In the genomic region with DNA sequence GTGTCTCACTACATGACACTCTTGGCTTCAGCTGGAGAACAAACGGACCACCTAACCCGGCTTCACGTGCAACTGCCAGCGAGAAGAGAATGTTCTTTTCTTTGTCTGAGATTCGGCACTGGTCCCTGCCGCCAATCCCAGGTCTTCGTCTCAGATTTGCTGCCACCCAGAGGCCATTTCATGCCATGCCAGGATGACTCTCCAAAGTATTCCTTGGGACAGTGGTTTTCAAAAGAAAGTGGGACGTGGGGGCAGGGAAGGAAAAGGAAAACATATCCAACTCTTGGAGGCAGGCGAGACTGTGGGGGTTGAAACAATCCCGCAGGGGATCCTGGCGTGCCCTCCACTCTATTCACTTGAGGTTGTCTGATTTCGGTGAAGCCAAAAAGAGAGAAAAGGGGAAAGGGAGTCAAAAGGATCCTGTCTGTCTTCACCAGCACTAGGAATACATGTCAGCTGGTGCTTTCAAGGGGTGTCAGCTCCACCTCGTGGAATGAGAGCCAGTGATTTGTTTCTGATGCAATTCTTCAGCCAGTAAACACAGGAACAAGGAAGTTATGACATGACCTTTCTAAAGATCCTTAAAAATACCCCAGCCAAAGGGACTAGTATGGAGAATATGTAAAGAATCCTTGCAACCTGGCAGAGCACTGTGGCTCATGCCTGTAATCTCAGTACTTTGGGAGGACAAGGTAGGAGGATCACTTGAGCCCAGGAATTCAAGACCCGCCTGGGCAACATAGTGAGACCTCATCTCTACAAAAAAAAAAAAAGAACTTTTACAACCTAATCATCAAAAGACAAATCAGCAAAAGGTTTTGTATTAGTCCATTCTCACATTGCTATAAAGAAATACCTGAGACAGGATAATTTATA, we compare ENCODE assay signal across 8 cellular contexts. TPM values are rescaled to one million over a fixed set of nuclear protein-coding genes. Genes with fewer than 3 reads are reported as not detected.
A peak's percentile ranks its signal among the peaks of the same experiment; 100 is the strongest.
DNase-seq lines count a peak whose midpoint lies in the region; ATAC-seq, FAIRE-seq and TF ChIP-seq lines count a peak whose summit lies in the region.

No MANE protein-coding gene starts in this region.

- peak; percentile 82 for DNase-seq in DMS 273 (lab: John Stamatoyannopoulos, UW; ENCODE audit: unreplicated experiment)
- peak; percentile 71 for DNase-seq in HTR-8/SVneo (ENCODE audit: insufficient read length, low spot score)
- peak in 54 of 58 donors; percentile 7 to 78 (median 32) for DNase-seq in anterior cingulate cortex (lab: John Stamatoyannopoulos, UW)
- DNase-seq in hippocampal formation (lab: John Stamatoyannopoulos, UW), result peak; percentile 27 to 44
- peak; percentile 61 to 77 for DNase-seq in gastrocnemius medialis

- H4K20me1 ChIP-seq in OCI-LY1 (ENCODE audit: insufficient read depth, low read length), result no peaks in the 10 kb centered on the region

- H3K9ac ChIP-seq in OCI-LY1 (ENCODE audit: low read length), result no peak overlapping the region

- peaks cover 5% of the 10 kb centered on the region; the same call in 1 of the 2 replicates for H3K9me3 ChIP-seq in OCI-LY1 (ENCODE audit: low read length)
- H3K9me3 ChIP-seq in gastrocnemius medialis, result no peaks in the 10 kb centered on the region

- no peak overlapping the region for H3K27ac ChIP-seq in OCI-LY1 (ENCODE audit: low read depth, low read length, poor library complexity, severe bottlenecking)
- peak overlapping the region; percentile 67 to 75 (median 73) for H3K27ac ChIP-seq in gastrocnemius medialis

- no peaks in the 10 kb centered on the region for H3F3A ChIP-seq in OCI-LY1 (ENCODE audit: insufficient read depth, low read length)

- ATAC-seq in GM19438 (IDR thresholded peaks at IDR 0.05; ENCODE audit: low read depth, unreplicated experiment) (peak; percentile 85), gastrocnemius medialis (peak; percentile 86 to 90), HG03521 (IDR thresholded peaks at IDR 0.05; ENCODE audit: unreplicated experiment) (no peak)

- peak; percentile 20 for FAIRE-seq in HTR-8/SVneo (lab: Jason Lieb, UNC)

- TF ChIP-seq POLR2A in gastrocnemius medialis (IDR thresholded peaks at IDR 0.05), result no peak

- H3K36me3 ChIP-seq in OCI-LY1 (ENCODE audit: insufficient read depth, low read length) (no peaks in the 10 kb centered on the region), gastrocnemius medialis (no peaks in the 10 kb centered on the region)

- H3K9me2 ChIP-seq in OCI-LY1 (ENCODE audit: low read depth, low read length), result no peaks in the 10 kb centered on the region

- H2AFZ ChIP-seq in OCI-LY1 (ENCODE audit: low read length), result no peak overlapping the region

- no peak overlapping the region for H3K4me2 ChIP-seq in OCI-LY1 (ENCODE audit: low read length)

- intact Hi-C loops in gastrocnemius medialis (cut with DNase I; ENCODE audit: low total_unique reads), result loop anchor here (2.0 kb wide), 1 partner anchor 27 kb away; no protein-coding TSS in a partner anchor

- no peaks in the 10 kb centered on the region for H3K79me2 ChIP-seq in OCI-LY1 (ENCODE audit: insufficient read depth, low read length)

- H3K4me3 ChIP-seq in OCI-LY1 (ENCODE audit: low read depth, low read length, poor library complexity, severe bottlenecking) (no peak overlapping the region), gastrocnemius medialis (peak overlapping the region in 3 of 4 donors; percentile 13 to 32 (median 23))

- in situ Hi-C loops in gastrocnemius medialis (cut with MboI; ENCODE audit: low sequenced_read_pairs in 4 of 4), result no loop called here

- H3K27me3 ChIP-seq in OCI-LY1 (ENCODE audit: insufficient read depth, low read length) (no peaks in the 10 kb centered on the region), gastrocnemius medialis (no peaks in the 10 kb centered on the region)

- TF ChIP-seq CTCF in OCI-LY1 (IDR thresholded peaks at IDR 0.05; ENCODE audit: low read length), result peak; percentile 90
- peak; percentile 69 to 86 (median 79) for TF ChIP-seq CTCF in gastrocnemius medialis (IDR thresholded peaks at IDR 0.05 in 4 of 5, conservative IDR thresholded peaks at IDR 0.05 in 1 of 5)

- no peaks in the 10 kb centered on the region for H3K4me1 ChIP-seq in OCI-LY1 (ENCODE audit: insufficient read depth, low read length, severe bottlenecking)
- H3K4me1 ChIP-seq in gastrocnemius medialis, result peaks cover 16 to 22% of the 10 kb centered on the region in 2 donors

RNA-seq across cellular contexts. Expression of gene APLNR, which starts 41.0 kb away (rescaled TPM):
- total RNA-seq in gastrocnemius medialis, result 1 to 10 TPM in 1 of 4 donors, under 1 TPM in 3; 0.32 to 3.7 (median 0.64) TPM

RNA-seq across cellular contexts. Expression of gene TNKS1BP1, which starts 46.7 kb away (rescaled TPM):
- total RNA-seq in gastrocnemius medialis, result 100 to 1,000 TPM in 3 of 4 donors, 10 to 100 TPM in 1; 98.5 to 165 (median 125) TPM

RNA-seq across cellular contexts. Expression of gene SSRP1, which starts 57.6 kb away (rescaled TPM):
- 100 to 1,000 TPM in 3 of 4 donors, 10 to 100 TPM in 1; 76.6 to 155 (median 137) TPM for total RNA-seq in gastrocnemius medialis

Comparison
In these comparisons a context has a peak if more than half of its experiments do, and no peak if none do; other contexts are left out.
1. DNase-seq: peak in every context shown above with its lines; median percentile 82 in DMS 273; 71 in HTR-8/SVneo; 69 in gastrocnemius medialis; 36 in hippocampal formation; 32 in anterior cingulate cortex.